In the genomic region with DNA sequence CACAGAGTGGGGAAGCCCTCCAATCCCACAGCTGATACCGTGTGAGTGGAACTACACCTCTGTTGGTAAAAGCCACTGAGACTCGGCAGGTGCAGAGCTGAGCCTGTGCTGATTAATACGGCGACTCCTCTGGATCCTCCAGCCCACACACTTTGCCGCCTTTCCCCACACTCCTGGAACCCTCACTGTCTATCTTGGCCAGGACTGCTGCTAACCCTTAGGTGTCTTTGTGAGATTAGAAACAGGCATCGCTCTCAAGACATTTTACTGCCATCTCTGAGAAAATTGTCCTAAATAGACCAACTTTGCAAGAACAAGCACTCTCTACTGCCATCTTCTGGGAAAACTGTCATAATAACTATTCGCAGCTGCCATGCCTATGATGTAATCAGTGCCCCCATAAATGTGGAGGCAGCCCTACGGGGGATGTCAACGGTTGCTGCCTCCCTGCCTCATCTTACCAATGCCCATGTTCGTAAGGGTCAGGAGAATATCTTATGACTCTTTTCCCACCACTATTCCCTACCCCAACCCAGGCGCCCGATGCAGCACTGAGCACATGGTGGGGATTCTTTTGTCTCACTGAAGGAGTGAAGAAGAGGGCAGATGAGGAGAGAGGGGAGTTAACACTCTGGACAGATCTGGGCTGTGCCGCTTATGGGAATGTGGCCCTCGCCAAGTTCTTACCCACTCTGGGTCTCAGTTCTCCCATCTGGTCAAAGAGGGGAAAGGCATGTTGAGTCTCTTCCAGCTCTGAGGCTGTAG, we compare ENCODE assay signal across 1 cellular context.
A peak's percentile ranks its signal among the peaks of the same experiment; 100 is the strongest.
TF ChIP-seq lines count a peak whose summit lies in the region.

No MANE protein-coding gene starts in this region.

TF ChIP-seq in HCT116, 20 proteins besides CTCF, POLR2A, EP300 and RAD21 (continued from another document):
- TF ChIP-seq, protein P1, sequence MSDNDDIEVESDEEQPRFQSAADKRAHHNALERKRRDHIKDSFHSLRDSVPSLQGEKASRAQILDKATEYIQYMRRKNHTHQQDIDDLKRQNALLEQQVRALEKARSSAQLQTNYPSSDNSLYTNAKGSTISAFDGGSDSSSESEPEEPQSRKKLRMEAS (IDR thresholded peaks at IDR 0.05): peak; percentile 52; the same call in 1 of the 2 replicates
- peak; percentile 80 for TF ChIP-seq CEBPB (IDR thresholded peaks at IDR 0.05; ENCODE audit: low read depth)
- TF ChIP-seq CBX3 (IDR thresholded peaks at IDR 0.05; ENCODE audit: low read depth): peak; percentile 36; the same call in 1 of the 2 replicates
TF ChIP-seq in HCT116: peak in this region for 4.
